Comparison of ENCODE assay signal across 11 cellular contexts in the genomic region with DNA sequence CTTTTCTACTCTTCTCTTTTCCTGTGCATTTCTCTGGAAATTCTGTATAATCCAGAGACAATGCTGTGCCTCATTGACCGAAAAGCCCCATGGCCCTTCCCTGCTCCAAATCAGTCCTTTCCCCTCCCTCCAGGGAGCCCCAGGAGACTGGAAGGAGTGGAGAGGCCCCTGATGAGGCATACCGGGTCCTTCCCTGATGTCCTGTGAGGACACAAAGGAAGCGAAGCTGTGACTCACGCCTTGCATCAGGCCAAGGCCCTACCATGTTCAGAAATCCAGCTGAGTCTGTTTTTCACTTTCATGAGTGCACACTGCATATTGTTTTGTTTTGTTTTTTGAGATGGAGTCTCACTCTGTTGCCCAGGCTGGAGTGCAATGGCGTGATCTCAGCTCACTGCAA. TPM values are rescaled to one million over a fixed set of nuclear protein-coding genes. Genes with fewer than 3 reads are reported as not detected.
DNase-seq lines count a peak whose midpoint lies in the region; ATAC-seq and TF ChIP-seq lines count a peak whose summit lies in the region.
"Had no signal": no experiment of that assay in that cellular context is flagged by ENCODE, and none has a peak within 500 bp of the region (broad histone marks: within the 10 kb centered on the region; RNA-seq: fewer than 3 reads in every experiment).

No MANE protein-coding gene starts in this region.

- no peaks in the 10 kb centered on the region for H3K9me2 ChIP-seq in GM23338 (ENCODE audit: insufficient read depth)

- H3K27ac ChIP-seq in GM23338 (ENCODE audit: low read depth) (no peak overlapping the region), RWPE2 (ENCODE audit: poor library complexity, severe bottlenecking) (no peak overlapping the region)
- H3K27ac ChIP-seq: parathyroid adenoma had no signal

- peak overlapping the region; percentile 67; the same call in 1 of the 2 replicates for H3K27ac Mint-ChIP-seq in GM23338
- H3K27ac Mint-ChIP-seq in activated CD4-positive, alpha-beta T cell treated with anti-CD3 and anti-CD28 coated beads, Interleukin-2, amount 10 ng/mL, durations not matched to agents 7 days and 5 days, result no peak overlapping the region
- H3K27ac Mint-ChIP-seq: activated naive CD8-positive, alpha-beta T cell had no signal

- H3K4me2 ChIP-seq in GM23338, result no peak overlapping the region

- no peak for TF ChIP-seq CTCF in GM23338 (conservative IDR thresholded peaks at IDR 0.05; ENCODE audit: low read depth in 2 of 2)
- TF ChIP-seq CTCF in RWPE2 (IDR thresholded peaks at IDR 0.05; ENCODE audit: poor library complexity, severe bottlenecking), result no peak
- TF ChIP-seq CTCF in fibroblast of mammary gland (conservative IDR thresholded peaks at IDR 0.05; ENCODE audit: control insufficient read depth, insufficient read depth, low read depth, low read length), result no peak

- POLR2A ChIA-PET in activated CD4-positive, alpha-beta T cell treated with anti-CD3 and anti-CD28 coated beads, Interleukin-2, amount 10 ng/mL, durations not matched to agents 7 days and 5 days (lab: Charles Lee), result no interaction called here

- H3K4me1 Mint-ChIP-seq in GM23338, result peaks cover 4% of the 10 kb centered on the region; the same call in 2 of the 3 replicates
- H3K4me1 Mint-ChIP-seq in activated CD4-positive, alpha-beta T cell treated with anti-CD3 and anti-CD28 coated beads, Interleukin-2, amount 10 ng/mL, durations not matched to agents 7 days and 5 days, result no peaks in the 10 kb centered on the region

- DNase-seq in GM23338 (ENCODE audit: low spot score) (no peak), RWPE2 (ENCODE audit: low spot score) (no peak), fibroblast of mammary gland (ENCODE audit: low read depth) (peak; percentile 92), renal cortical epithelial cell (ENCODE audit: low read depth) (peak; percentile 13)
- no peak for DNase-seq in activated CD4-positive, alpha-beta T cell treated with anti-CD3 and anti-CD28 coated beads, Interleukin-2, amount 10 ng/mL, durations not matched to agents 7 days and 5 days
- DNase-seq: NCI-H2171 had no signal

- H3K4me3 Mint-ChIP-seq in GM23338, result no peak overlapping the region
- no peak overlapping the region for H3K4me3 Mint-ChIP-seq in activated CD4-positive, alpha-beta T cell treated with anti-CD3 and anti-CD28 coated beads, Interleukin-2, amount 10 ng/mL, durations not matched to agents 7 days and 5 days
- H3K4me3 Mint-ChIP-seq: activated naive CD8-positive, alpha-beta T cell had no signal

- no peaks in the 10 kb centered on the region for H3K36me3 Mint-ChIP-seq in GM23338 (ENCODE audit: low read depth)
- no peaks in the 10 kb centered on the region for H3K36me3 Mint-ChIP-seq in activated CD4-positive, alpha-beta T cell treated with anti-CD3 and anti-CD28 coated beads, Interleukin-2, amount 10 ng/mL, durations not matched to agents 7 days and 5 days (ENCODE audit: low read depth)
- H3K36me3 Mint-ChIP-seq: activated naive CD8-positive, alpha-beta T cell had no signal

- CTCF ChIA-PET in activated CD4-positive, alpha-beta T cell treated with anti-CD3 and anti-CD28 coated beads, Interleukin-2, amount 10 ng/mL, durations not matched to agents 7 days and 5 days (lab: Charles Lee), result no interaction called here

- H3K36me3 ChIP-seq in GM23338 (ENCODE audit: insufficient read depth) (no peaks in the 10 kb centered on the region), RWPE2 (ENCODE audit: low read depth) (no peaks in the 10 kb centered on the region)

- ATAC-seq in GM23338 (no peak), RWPE2 (ENCODE audit: low read depth) (peak; percentile 78), HG03108 (IDR thresholded peaks at IDR 0.05; ENCODE audit: unreplicated experiment) (no peak), HG03354 (IDR thresholded peaks at IDR 0.05; ENCODE audit: poor library complexity, severe bottlenecking, unreplicated experiment) (no peak), HG03045 (IDR thresholded peaks at IDR 0.05; ENCODE audit: unreplicated experiment) (no peak)

- H3K4me3 ChIP-seq in GM23338 (no peak overlapping the region), RWPE2 (ENCODE audit: severe bottlenecking) (no peak overlapping the region), fibroblast of mammary gland (ENCODE audit: control insufficient read depth, low read depth, low read length) (no peak overlapping the region)

- H4K20me1 ChIP-seq in GM23338 (replicated peaks; ENCODE audit: insufficient read depth), result no peaks in the 10 kb centered on the region

- H3K27me3 Mint-ChIP-seq in GM23338 (ENCODE audit: insufficient read depth, low read depth, poor library complexity), result peaks cover 6% of the 10 kb centered on the region
- H3K27me3 Mint-ChIP-seq in activated CD4-positive, alpha-beta T cell treated with anti-CD3 and anti-CD28 coated beads, Interleukin-2, amount 10 ng/mL, durations not matched to agents 7 days and 5 days, result no peaks in the 10 kb centered on the region
- H3K27me3 Mint-ChIP-seq: activated naive CD8-positive, alpha-beta T cell had no signal

- H2AFZ ChIP-seq in GM23338, result no peak overlapping the region; the same call in 1 of the 2 replicates
- H2AFZ ChIP-seq: parathyroid adenoma had no signal

- no peaks in the 10 kb centered on the region for H3K9me3 Mint-ChIP-seq in GM23338
- H3K9me3 Mint-ChIP-seq in activated CD4-positive, alpha-beta T cell treated with anti-CD3 and anti-CD28 coated beads, Interleukin-2, amount 10 ng/mL, durations not matched to agents 7 days and 5 days, result no peaks in the 10 kb centered on the region

- H3K9me3 ChIP-seq in RWPE2 (ENCODE audit: severe bottlenecking), result no peaks in the 10 kb centered on the region

- H3K79me2 ChIP-seq in GM23338 (replicated peaks; ENCODE audit: insufficient read depth), result no peaks in the 10 kb centered on the region
- H3K79me2 ChIP-seq: parathyroid adenoma had no signal

- H3K4me1 ChIP-seq in GM23338 (ENCODE audit: insufficient read depth) (no peaks in the 10 kb centered on the region), RWPE2 (ENCODE audit: insufficient read depth, poor library complexity, severe bottlenecking) (peaks cover 6% of the 10 kb centered on the region)
- H3K4me1 ChIP-seq: parathyroid adenoma had no signal

- H3F3A ChIP-seq in GM23338 (replicated peaks; ENCODE audit: low read depth), result no peaks in the 10 kb centered on the region

- no peaks in the 10 kb centered on the region for H3K27me3 ChIP-seq in GM23338 (ENCODE audit: insufficient read depth)
- H3K27me3 ChIP-seq in RWPE2 (ENCODE audit: insufficient read depth, poor library complexity, severe bottlenecking), result no peaks in the 10 kb centered on the region

TF ChIP-seq in GM23338, 12 proteins besides CTCF, POLR2A, EP300 and RAD21 (continues in another document):
- no peak for TF ChIP-seq ZNF331 (CRISPR knock-in tag; IDR thresholded peaks at IDR 0.05; ENCODE audit: low read depth)
- TF ChIP-seq ZNF114 (CRISPR knock-in tag; IDR thresholded peaks at IDR 0.05), result no peak
- no peak for TF ChIP-seq ETS1 (IDR thresholded peaks at IDR 0.05)

RNA-seq across cellular contexts. Expression of gene BECN2, which starts 38.7 kb away (rescaled TPM):
- total RNA-seq in GM23338 (2014; rRNA removed; shearing (Covaris generic)), result not detected in 2 replicates
- not detected in 2 replicates for polyA plus RNA-seq in GM23338 (2016; fragmentation: Nextera tagmentation; extraction: Ambion mirVana)
- total RNA-seq in renal cortical epithelial cell, result not detected in 2 replicates
- total RNA-seq in activated CD4-positive, alpha-beta T cell treated with anti-CD3 and anti-CD28 coated beads, Interleukin-2, amount 10 ng/mL, durations not matched to agents 7 days and 5 days, result not detected

Comparison
In these comparisons a context has a peak if more than half of its experiments do, and no peak if none do; other contexts are left out.
1. DNase-seq: peak in fibroblast of mammary gland (single experiment) and renal cortical epithelial cell (single experiment); none in GM23338 (single experiment), RWPE2 (single experiment) and activated CD4-positive, alpha-beta T cell treated with anti-CD3 and anti-CD28 coated beads, Interleukin-2, amount 10 ng/mL, durations not matched to agents 7 days and 5 days (single experiment).